8 cellular contexts compared by ENCODE assay signal in genomic region chr13:113854238-113855011, GRCh38. TPM values are rescaled to one million over a fixed set of nuclear protein-coding genes. Genes with fewer than 3 reads are reported as not detected.
DNase-seq lines count a peak whose midpoint lies in the region; ATAC-seq, FAIRE-seq and TF ChIP-seq lines count a peak whose summit lies in the region.

No MANE protein-coding gene starts in this region.

- no peak for FAIRE-seq in frontal cortex (lab: Jason Lieb, UNC)

- H3K36me3 ChIP-seq in mucosa of descending colon (ENCODE audit: low read depth): no peaks in the 10 kb centered on the region
- no peaks in the 10 kb centered on the region for H3K36me3 ChIP-seq in uterus

- H3K4me3 ChIP-seq in mucosa of descending colon (no peak overlapping the region), uterus (peak overlapping the region in 1 of 2 donors; percentile 10)

- ATAC-seq in mucosa of descending colon (peak; percentile 3), GM19397 (IDR thresholded peaks at IDR 0.05; ENCODE audit: unreplicated experiment) (no peak)

- DNase-seq in activated effector memory CD4-positive, alpha-beta T cell treated with anti-CD3 and anti-CD28 coated beads, Interleukin-2, amount 50 U/mL, for 16 hours: peak; percentile 60
- DNase-seq in activated effector memory CD4-positive, alpha-beta T cell treated with Interleukin-2 at 50 U/mL for 16 hours: no peak
- DNase-seq in brain pericyte (ENCODE audit: low read depth, low spot score): peak; percentile 71
- peak; percentile 19 to 66 (median 49) for DNase-seq in mucosa of descending colon
- peak; percentile 13 to 52 for DNase-seq in uterus
- DNase-seq in NCI-H1048 (lab: John Stamatoyannopoulos, UW): no peak
- no peak for DNase-seq in frontal cortex (ENCODE audit: low spot score in 2 of 2)

- no peak for TF ChIP-seq POLR2A in uterus (IDR thresholded peaks at IDR 0.05)

- H3K9me3 ChIP-seq in mucosa of descending colon (no peaks in the 10 kb centered on the region), uterus (no peaks in the 10 kb centered on the region)

- TF ChIP-seq CTCF in mucosa of descending colon (IDR thresholded peaks at IDR 0.05) (no peak), uterus (IDR thresholded peaks at IDR 0.05) (no peak)

- peak overlapping the region; percentile 62 to 85 for H3K27ac ChIP-seq in uterus

- H3K4me1 ChIP-seq in mucosa of descending colon (ENCODE audit: low read depth) (peaks cover 67% of the 10 kb centered on the region), uterus (peaks cover 21 to 50% of the 10 kb centered on the region in 2 donors)

- H3K27me3 ChIP-seq in uterus: no peaks in the 10 kb centered on the region

- intact Hi-C loops in mucosa of descending colon (cut with DNase I, micrococcal nuclease): no loop called here
- intact Hi-C loops in uterus (cut with DNase I; ENCODE audit: low total_unique reads): no loop called here

RNA-seq across cellular contexts. Expression of gene GAS6, which starts 9.5 kb away (rescaled TPM):
- total RNA-seq in mucosa of descending colon (100 to 1,000 TPM; 101 to 168 (median 113) TPM), uterus (100 to 1,000 TPM; 128 to 287 (median 199) TPM), frontal cortex (20.4 TPM)

Comparison
In these comparisons a context has a peak if more than half of its experiments do, and no peak if none do; other contexts are left out.
1. DNase-seq: peak in activated effector memory CD4-positive, alpha-beta T cell treated with anti-CD3 and anti-CD28 coated beads, Interleukin-2, amount 50 U/mL, for 16 hours (single experiment), brain pericyte (single experiment), mucosa of descending colon (3 of 3) and uterus (2 of 2); none in activated effector memory CD4-positive, alpha-beta T cell treated with Interleukin-2 at 50 U/mL for 16 hours (single experiment), NCI-H1048 (single experiment) and frontal cortex (0 of 2).